Comparison of ENCODE assay signal across 24 cellular contexts in the genomic region with DNA sequence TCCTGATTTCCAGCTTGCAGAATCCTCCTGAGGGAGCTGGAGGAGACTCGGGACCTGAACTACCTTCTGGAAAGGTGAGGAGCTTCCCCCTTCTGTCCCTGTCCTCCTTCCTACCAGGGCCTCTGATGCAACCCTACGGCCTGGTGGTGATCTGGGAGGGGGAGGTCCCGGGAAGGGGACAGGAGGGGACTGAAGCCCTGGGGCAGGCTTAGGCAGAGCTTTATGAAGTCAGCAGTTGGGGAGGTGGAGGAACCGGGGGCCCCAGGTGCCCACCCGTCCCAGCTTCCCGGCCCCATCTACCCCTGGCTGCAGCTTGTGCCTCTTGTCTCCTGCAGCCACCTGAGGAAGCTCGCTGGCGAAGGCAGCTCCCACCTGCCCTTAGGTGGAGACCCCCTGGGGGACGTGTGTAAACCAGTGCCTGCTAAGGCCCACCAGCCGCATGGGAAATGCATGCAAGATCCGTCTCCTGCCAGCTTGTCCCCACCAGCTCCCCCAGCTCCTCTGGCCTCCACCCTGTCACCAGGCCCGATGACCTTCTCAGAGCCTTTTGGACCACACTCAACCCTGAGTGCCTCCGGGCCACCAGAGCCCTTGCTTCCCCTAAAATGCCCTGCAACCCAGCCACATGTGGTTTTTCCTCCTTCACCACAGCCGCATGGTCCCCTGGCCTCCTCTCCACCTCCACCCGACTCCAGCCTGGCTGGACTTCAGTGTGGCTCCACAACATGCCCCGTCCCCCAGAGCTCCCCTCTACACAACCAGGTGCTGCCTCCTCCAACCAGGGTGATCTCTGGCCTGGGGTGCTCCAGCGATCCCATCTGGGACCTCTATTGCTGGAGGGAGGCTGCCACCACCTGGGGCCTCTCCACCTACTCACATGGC. TPM values are rescaled to one million over a fixed set of nuclear protein-coding genes. Genes with fewer than 3 reads are reported as not detected.
"Had no signal": no experiment of that assay in that cellular context is flagged by ENCODE, and none has a peak within 500 bp of the region (broad histone marks: within the 10 kb centered on the region; RNA-seq: fewer than 3 reads in every experiment).

No MANE protein-coding gene starts in this region.

- H3K4me3 ChIP-seq: body of pancreas, cardiac muscle cell, dorsolateral prefrontal cortex, esophagus muscularis mucosa, lower lobe of right lung, mucosa of descending colon, testis had no signal

- H3K36me3 ChIP-seq: cardiac muscle cell, esophagus muscularis mucosa, lower lobe of right lung had no signal

- H3K27me3 ChIP-seq: body of pancreas, cardiac muscle cell, testis had no signal

- H3K9me3 ChIP-seq: body of pancreas, esophagus muscularis mucosa, lower lobe of right lung, mucosa of descending colon, testis had no signal

- DNase-seq: activated CD4-positive, alpha-beta T cell treated with anti-CD3 and anti-CD28 coated beads, Interleukin-2, amount 50 U/mL, for 4 hours; activated gamma-delta T cell; activated naive CD4-positive, alpha-beta T cell treated with anti-CD3 and anti-CD28 coated beads, Interleukin-2, amount 50 U/mL, for 16 hours; activated T-cell treated with anti-CD3 and anti-CD28 coated beads for 4 hours; anterior cingulate cortex; body of pancreas; dorsolateral prefrontal cortex; hypothalamus; lower lobe of right lung; occipital lobe; small intestine; stimulated activated CD4-positive, alpha-beta T cell treated with anti-CD3 and anti-CD28 coated beads, Interleukin-2, amount 100 ng/mL, for 48 hours; stimulated activated naive CD4-positive, alpha-beta T cell; T-cell; T-helper 9 cell; testis; trophoblast cell had no signal

- H3K4me1 ChIP-seq: body of pancreas, esophagus muscularis mucosa, lower lobe of right lung, testis had no signal

- H3K27ac ChIP-seq: body of pancreas, cardiac muscle cell, dorsolateral prefrontal cortex, esophagus muscularis mucosa, lower lobe of right lung, testis had no signal

RNA-seq across cellular contexts. Expression of gene SPATA31E1, which starts 2.1 kb away (rescaled TPM):
- total RNA-seq: body of pancreas, cardiac muscle cell, esophagus muscularis mucosa, frontal cortex, lower lobe of right lung, occipital lobe, renal cortical epithelial cell, sciatic nerve, T-cell had no signal
- polyA plus RNA-seq: cardiac muscle cell, keratinocyte, small intestine had no signal

RNA-seq across cellular contexts. Expression of gene SPATA31C1, which starts 32.9 kb away (rescaled TPM):
- total RNA-seq: body of pancreas, cardiac muscle cell, esophagus muscularis mucosa, frontal cortex, lower lobe of right lung, mucosa of descending colon, occipital lobe, renal cortical epithelial cell, sciatic nerve, T-cell had no signal
- polyA plus RNA-seq: cardiac muscle cell, keratinocyte, small intestine had no signal
